In genomic region chr15:46091860-46092450, GRCh38 we compare ENCODE assay signal across 8 cellular contexts.
DNase-seq lines count a peak whose midpoint lies in the region; ATAC-seq, FAIRE-seq and TF ChIP-seq lines count a peak whose summit lies in the region.

No MANE protein-coding gene starts in this region.

- H4K91ac ChIP-seq in neuronal stem cell (ENCODE audit: low read depth, low read length, poor library complexity), result no peak overlapping the region

- no peak overlapping the region for H3K18ac ChIP-seq in neuronal stem cell (ENCODE audit: low read length)

- FAIRE-seq in bronchial epithelial cell (lab: Jason Lieb, UNC), result no peak

- ATAC-seq in GM18867 (IDR thresholded peaks at IDR 0.05; ENCODE audit: unreplicated experiment), result peak; percentile 45
- ATAC-seq in T-cell (replicated peaks in 1 of 4), result no peak
- ATAC-seq in HG03135 (IDR thresholded peaks at IDR 0.05; ENCODE audit: unreplicated experiment), result no peak
- no peak for ATAC-seq in HG03045 (IDR thresholded peaks at IDR 0.05; ENCODE audit: unreplicated experiment)

- no peak overlapping the region for H3K27ac ChIP-seq in neuronal stem cell (replicated peaks; ENCODE audit: low read length)

- H3K14ac ChIP-seq in neuronal stem cell (ENCODE audit: low read length), result no peak overlapping the region

- H3K4me1 Mint-ChIP-seq in T-cell, result no peaks in the 10 kb centered on the region

- H3K27ac Mint-ChIP-seq in T-cell, result no peak overlapping the region

- no peak overlapping the region for H3K23ac ChIP-seq in neuronal stem cell (ENCODE audit: low read depth, low read length, poor library complexity)

- no peak overlapping the region for H3K4ac ChIP-seq in neuronal stem cell (ENCODE audit: low read length)

- H3K4me1 ChIP-seq in neuronal stem cell (ENCODE audit: control insufficient read depth in 2 of 2, insufficient read depth in 1 of 2, low read depth in 1 of 2, low read length in 2 of 2), result peaks cover 0 to 2% of the 10 kb centered on the region in 2 donors

- CTCF ChIA-PET in T-cell (lab: Charles Lee), result no interaction called here

- H2AFZ ChIP-seq in neuronal stem cell (ENCODE audit: low read length), result no peak overlapping the region

- H2BK5ac ChIP-seq in neuronal stem cell (ENCODE audit: low read length), result no peak overlapping the region

- DNase-seq in AG08396 (ENCODE audit: low spot score) (peak; percentile 14), NCI-H524 (lab: John Stamatoyannopoulos, UW) (peak; percentile 68 to 88), bronchial epithelial cell (ENCODE audit: low read depth) (peak; percentile 3), neuronal stem cell (ENCODE audit: low spot score) (peak; percentile 33), T-cell (no peak)

- H2BK12ac ChIP-seq in neuronal stem cell (ENCODE audit: low read length), result no peak overlapping the region

- no CpG with 5 or more reads among the region's 16 CpGs for WGBS in neuronal stem cell (ENCODE audit: extremely low coverage in 2 of 2, insufficient read length in 2 of 2, insufficient replicate concordance in 1 of 2), 2 donors

- POLR2A ChIA-PET in T-cell (lab: Charles Lee), result no interaction called here

- TF ChIP-seq CTCF in bronchial epithelial cell (IDR thresholded peaks at IDR 0.05; ENCODE audit: insufficient read depth, low read length, severe bottlenecking), result peak; percentile 53

- H3K36me3 ChIP-seq in bronchial epithelial cell (ENCODE audit: control insufficient read depth, insufficient read depth, low read length) (no peaks in the 10 kb centered on the region), neuronal stem cell (replicated peaks in 1 of 2; ENCODE audit: control insufficient read depth in 2 of 2, insufficient read depth in 2 of 2, low read length in 2 of 2) (no peaks in the 10 kb centered on the region)

- no peak overlapping the region for H3K4me2 ChIP-seq in neuronal stem cell (ENCODE audit: insufficient read depth, low read length, poor library complexity, severe bottlenecking)

- H3K4me3 ChIP-seq in bronchial epithelial cell (ENCODE audit: low read depth, low read length), result no peak overlapping the region
- no peak overlapping the region for H3K4me3 ChIP-seq in neuronal stem cell (ENCODE audit: low read length in 2 of 2)

- H3K4me3 Mint-ChIP-seq in T-cell, result no peak overlapping the region

- no peaks in the 10 kb centered on the region for H3K27me3 Mint-ChIP-seq in T-cell

- H3K9ac ChIP-seq in neuronal stem cell (ENCODE audit: low read depth, low read length, poor library complexity), result no peak overlapping the region

- H3K36me3 Mint-ChIP-seq in T-cell, result no peaks in the 10 kb centered on the region

- H3K79me1 ChIP-seq in neuronal stem cell (ENCODE audit: low read depth, low read length), result no peaks in the 10 kb centered on the region

- peaks cover 4 to 14% (median 8%) of the 10 kb centered on the region in 3 donors for H3K9me3 Mint-ChIP-seq in T-cell

- H2AK5ac ChIP-seq in neuronal stem cell (ENCODE audit: low read depth, low read length), result no peak overlapping the region

- no peaks in the 10 kb centered on the region for H3K9me3 ChIP-seq in neuronal stem cell (replicated peaks in 1 of 2; ENCODE audit: control insufficient read depth in 2 of 2, insufficient read depth in 1 of 2, low read depth in 1 of 2, low read length in 2 of 2)

- H2BK15ac ChIP-seq in neuronal stem cell (ENCODE audit: low read length), result no peak overlapping the region

- no peak overlapping the region for H4K8ac ChIP-seq in neuronal stem cell (ENCODE audit: low read depth, low read length)

- H3K27me3 ChIP-seq in bronchial epithelial cell (ENCODE audit: control insufficient read depth, insufficient read depth, low read length) (no peaks in the 10 kb centered on the region), neuronal stem cell (ENCODE audit: control insufficient read depth in 3 of 3, insufficient read depth in 3 of 3, low read depth in 1 of 3, low read length in 3 of 3) (no peaks in the 10 kb centered on the region)

- no peak overlapping the region for H2BK120ac ChIP-seq in neuronal stem cell (ENCODE audit: low read depth, low read length)

Comparison
In these comparisons a context has a peak if more than half of its experiments do, and no peak if none do; other contexts are left out.
1. DNase-seq: peak in AG08396 (single experiment), NCI-H524 (2 of 2), bronchial epithelial cell (single experiment) and neuronal stem cell (single experiment); none in T-cell (0 of 34).